In the genomic region with DNA sequence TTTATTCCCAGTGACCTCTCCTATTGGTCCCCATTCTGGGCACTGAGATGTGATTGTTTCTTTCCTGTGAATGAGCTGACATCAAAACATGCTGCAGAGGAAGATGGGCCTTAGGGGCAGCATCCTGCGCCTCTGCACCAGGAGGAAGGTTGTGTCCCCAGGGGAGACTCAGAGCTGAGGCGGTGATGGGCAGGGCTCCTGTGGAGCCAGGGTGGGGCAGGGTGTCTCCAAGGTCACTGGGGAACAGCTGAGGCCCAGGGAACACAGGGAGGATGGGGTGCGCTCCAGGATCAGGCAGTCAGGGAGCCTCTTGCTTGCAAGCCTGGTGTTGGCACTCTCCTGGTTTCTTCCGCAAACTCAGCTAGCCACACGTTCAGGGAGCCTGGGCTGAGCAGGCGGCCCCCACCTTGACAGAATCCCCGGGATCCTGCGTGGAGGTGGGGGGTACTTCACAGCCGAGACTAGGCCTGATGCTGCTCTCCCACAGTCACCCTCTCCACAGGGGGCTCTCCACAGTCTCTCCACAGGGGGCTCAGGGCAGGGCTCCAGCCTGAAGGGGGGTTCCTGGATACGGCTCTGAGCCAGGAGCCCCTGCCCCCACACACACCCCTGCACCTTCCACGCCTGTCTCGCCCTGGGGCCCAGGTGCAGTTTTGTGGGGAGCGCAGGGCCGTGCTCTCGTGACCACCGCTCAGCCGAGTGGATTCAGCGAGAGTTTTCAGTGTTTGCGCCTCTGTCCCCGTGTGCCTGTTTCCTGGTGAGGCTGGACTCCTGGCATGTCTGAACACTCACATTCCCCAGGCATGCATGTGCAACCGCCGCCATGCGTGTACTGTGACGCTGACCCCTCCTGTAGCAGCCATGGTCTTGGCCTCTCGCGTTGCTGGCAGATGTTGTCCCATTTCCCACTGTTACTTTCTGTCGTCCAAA, we compare ENCODE assay signal across 1 cellular context.
TF ChIP-seq lines count a peak whose summit lies in the region.

No MANE protein-coding gene starts in this region.

TF ChIP-seq in GM23338, 12 proteins besides CTCF, POLR2A, EP300 and RAD21 (continued from another document):
- TF ChIP-seq, protein P1, sequence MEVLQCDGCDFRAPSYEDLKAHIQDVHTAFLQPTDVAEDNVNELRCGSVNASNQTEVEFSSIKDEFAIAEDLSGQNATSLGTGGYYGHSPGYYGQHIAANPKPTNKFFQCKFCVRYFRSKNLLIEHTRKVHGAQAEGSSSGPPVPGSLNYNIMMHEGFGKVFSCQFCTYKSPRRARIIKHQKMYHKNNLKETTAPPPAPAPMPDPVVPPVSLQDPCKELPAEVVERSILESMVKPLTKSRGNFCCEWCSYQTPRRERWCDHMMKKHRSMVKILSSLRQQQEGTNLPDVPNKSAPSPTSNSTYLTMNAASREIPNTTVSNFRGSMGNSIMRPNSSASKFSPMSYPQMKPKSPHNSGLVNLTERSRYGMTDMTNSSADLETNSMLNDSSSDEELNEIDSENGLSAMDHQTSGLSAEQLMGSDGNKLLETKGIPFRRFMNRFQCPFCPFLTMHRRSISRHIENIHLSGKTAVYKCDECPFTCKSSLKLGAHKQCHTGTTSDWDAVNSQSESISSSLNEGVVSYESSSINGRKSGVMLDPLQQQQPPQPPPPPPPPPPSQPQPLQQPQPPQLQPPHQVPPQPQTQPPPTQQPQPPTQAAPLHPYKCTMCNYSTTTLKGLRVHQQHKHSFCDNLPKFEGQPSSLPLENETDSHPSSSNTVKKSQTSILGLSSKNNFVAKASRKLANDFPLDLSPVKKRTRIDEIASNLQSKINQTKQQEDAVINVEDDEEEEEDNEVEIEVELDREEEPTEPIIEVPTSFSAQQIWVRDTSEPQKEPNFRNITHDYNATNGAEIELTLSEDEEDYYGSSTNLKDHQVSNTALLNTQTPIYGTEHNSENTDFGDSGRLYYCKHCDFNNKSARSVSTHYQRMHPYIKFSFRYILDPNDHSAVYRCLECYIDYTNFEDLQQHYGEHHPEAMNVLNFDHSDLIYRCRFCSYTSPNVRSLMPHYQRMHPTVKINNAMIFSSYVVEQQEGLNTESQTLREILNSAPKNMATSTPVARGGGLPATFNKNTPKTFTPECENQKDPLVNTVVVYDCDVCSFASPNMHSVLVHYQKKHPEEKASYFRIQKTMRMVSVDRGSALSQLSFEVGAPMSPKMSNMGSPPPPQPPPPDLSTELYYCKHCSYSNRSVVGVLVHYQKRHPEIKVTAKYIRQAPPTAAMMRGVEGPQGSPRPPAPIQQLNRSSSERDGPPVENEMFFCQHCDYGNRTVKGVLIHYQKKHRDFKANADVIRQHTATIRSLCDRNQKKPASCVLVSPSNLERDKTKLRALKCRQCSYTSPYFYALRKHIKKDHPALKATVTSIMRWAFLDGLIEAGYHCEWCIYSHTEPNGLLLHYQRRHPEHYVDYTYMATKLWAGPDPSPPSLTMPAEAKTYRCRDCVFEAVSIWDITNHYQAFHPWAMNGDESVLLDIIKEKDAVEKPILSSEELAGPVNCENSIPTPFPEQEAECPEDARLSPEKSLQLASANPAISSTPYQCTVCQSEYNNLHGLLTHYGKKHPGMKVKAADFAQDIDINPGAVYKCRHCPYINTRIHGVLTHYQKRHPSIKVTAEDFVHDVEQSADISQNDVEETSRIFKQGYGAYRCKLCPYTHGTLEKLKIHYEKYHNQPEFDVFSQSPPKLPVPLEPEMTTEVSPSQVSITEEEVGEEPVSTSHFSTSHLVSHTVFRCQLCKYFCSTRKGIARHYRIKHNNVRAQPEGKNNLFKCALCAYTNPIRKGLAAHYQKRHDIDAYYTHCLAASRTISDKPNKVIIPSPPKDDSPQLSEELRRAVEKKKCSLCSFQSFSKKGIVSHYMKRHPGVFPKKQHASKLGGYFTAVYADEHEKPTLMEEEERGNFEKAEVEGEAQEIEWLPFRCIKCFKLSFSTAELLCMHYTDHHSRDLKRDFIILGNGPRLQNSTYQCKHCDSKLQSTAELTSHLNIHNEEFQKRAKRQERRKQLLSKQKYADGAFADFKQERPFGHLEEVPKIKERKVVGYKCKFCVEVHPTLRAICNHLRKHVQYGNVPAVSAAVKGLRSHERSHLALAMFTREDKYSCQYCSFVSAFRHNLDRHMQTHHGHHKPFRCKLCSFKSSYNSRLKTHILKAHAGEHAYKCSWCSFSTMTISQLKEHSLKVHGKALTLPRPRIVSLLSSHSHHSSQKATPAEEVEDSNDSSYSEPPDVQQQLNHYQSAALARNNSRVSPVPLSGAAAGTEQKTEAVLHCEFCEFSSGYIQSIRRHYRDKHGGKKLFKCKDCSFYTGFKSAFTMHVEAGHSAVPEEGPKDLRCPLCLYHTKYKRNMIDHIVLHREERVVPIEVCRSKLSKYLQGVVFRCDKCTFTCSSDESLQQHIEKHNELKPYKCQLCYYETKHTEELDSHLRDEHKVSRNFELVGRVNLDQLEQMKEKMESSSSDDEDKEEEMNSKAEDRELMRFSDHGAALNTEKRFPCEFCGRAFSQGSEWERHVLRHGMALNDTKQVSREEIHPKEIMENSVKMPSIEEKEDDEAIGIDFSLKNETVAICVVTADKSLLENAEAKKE (CRISPR knock-in tag; IDR thresholded peaks at IDR 0.05), result no peak
- no peak for TF ChIP-seq JUNB (IDR thresholded peaks at IDR 0.05; ENCODE audit: unreplicated experiment)
- no peak for TF ChIP-seq CREB1 (CRISPR knock-in tag; IDR thresholded peaks at IDR 0.05; ENCODE audit: low read depth)
- no peak for TF ChIP-seq EZH2phosphoT487 (IDR thresholded peaks at IDR 0.05; ENCODE audit: unreplicated experiment)
- no peak for TF ChIP-seq NANOG (IDR thresholded peaks at IDR 0.05; ENCODE audit: borderline replicate concordance)
- no peak for TF ChIP-seq STAT1 (IDR thresholded peaks at IDR 0.05; ENCODE audit: unreplicated experiment)
- no peak for TF ChIP-seq POLR2AphosphoS5 (IDR thresholded peaks at IDR 0.05; ENCODE audit: low read depth)
- TF ChIP-seq, protein P2, sequence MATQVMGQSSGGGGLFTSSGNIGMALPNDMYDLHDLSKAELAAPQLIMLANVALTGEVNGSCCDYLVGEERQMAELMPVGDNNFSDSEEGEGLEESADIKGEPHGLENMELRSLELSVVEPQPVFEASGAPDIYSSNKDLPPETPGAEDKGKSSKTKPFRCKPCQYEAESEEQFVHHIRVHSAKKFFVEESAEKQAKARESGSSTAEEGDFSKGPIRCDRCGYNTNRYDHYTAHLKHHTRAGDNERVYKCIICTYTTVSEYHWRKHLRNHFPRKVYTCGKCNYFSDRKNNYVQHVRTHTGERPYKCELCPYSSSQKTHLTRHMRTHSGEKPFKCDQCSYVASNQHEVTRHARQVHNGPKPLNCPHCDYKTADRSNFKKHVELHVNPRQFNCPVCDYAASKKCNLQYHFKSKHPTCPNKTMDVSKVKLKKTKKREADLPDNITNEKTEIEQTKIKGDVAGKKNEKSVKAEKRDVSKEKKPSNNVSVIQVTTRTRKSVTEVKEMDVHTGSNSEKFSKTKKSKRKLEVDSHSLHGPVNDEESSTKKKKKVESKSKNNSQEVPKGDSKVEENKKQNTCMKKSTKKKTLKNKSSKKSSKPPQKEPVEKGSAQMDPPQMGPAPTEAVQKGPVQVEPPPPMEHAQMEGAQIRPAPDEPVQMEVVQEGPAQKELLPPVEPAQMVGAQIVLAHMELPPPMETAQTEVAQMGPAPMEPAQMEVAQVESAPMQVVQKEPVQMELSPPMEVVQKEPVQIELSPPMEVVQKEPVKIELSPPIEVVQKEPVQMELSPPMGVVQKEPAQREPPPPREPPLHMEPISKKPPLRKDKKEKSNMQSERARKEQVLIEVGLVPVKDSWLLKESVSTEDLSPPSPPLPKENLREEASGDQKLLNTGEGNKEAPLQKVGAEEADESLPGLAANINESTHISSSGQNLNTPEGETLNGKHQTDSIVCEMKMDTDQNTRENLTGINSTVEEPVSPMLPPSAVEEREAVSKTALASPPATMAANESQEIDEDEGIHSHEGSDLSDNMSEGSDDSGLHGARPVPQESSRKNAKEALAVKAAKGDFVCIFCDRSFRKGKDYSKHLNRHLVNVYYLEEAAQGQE (IDR thresholded peaks at IDR 0.05; ENCODE audit: unreplicated experiment), result no peak
- no peak for TF ChIP-seq ZNF114 (CRISPR knock-in tag; IDR thresholded peaks at IDR 0.05)
